In genomic region chr22:25162561-25162960, GRCh38 we compare ENCODE assay signal across 2 cellular contexts.
A peak's percentile ranks its signal among the peaks of the same experiment; 100 is the strongest.
TF ChIP-seq lines count a peak whose summit lies in the region.

No MANE protein-coding gene starts in this region.

TF ChIP-seq in HepG2, 621 proteins besides CTCF, POLR2A, EP300 and RAD21:
- TF ChIP-seq SMAD1 (CRISPR knock-in tag; IDR thresholded peaks at IDR 0.05; ENCODE audit: borderline replicate concordance, low read depth) = no peak
- TF ChIP-seq NR2C2 (CRISPR knock-in tag; IDR thresholded peaks at IDR 0.05; ENCODE audit: borderline replicate concordance) = no peak
- no peak for TF ChIP-seq ZBTB34 (CRISPR knock-in tag; IDR thresholded peaks at IDR 0.05)
- TF ChIP-seq ZNF615 (CRISPR knock-in tag; IDR thresholded peaks at IDR 0.05; ENCODE audit: borderline replicate concordance) = no peak
- TF ChIP-seq THAP8 (CRISPR knock-in tag; IDR thresholded peaks at IDR 0.05; ENCODE audit: borderline replicate concordance) = no peak
- TF ChIP-seq ZBTB40 (IDR thresholded peaks at IDR 0.05) = peak; percentile 88
- TF ChIP-seq ZBTB40 (CRISPR knock-in tag; IDR thresholded peaks at IDR 0.05) = peak; percentile 97

TF ChIP-seq in K562, 482 proteins besides CTCF, POLR2A, EP300 and RAD21:
- no peak for TF ChIP-seq MTF1 (CRISPR knock-in tag; IDR thresholded peaks at IDR 0.05; ENCODE audit: borderline replicate concordance)
- TF ChIP-seq NRF1 (conservative IDR thresholded peaks at IDR 0.05 in 1 of 2, IDR thresholded peaks at IDR 0.05 in 1 of 2) = no peak
- no peak for TF ChIP-seq HMGXB4 (CRISPR knock-in tag; IDR thresholded peaks at IDR 0.05)
- TF ChIP-seq ZBTB33 (CRISPR knock-in tag; IDR thresholded peaks at IDR 0.05) = no peak
- no peak for TF ChIP-seq TBL1XR1 (IDR thresholded peaks at IDR 0.05; ENCODE audit: low read length in 2 of 2)
- no peak for TF ChIP-seq THRA (IDR thresholded peaks at IDR 0.05)
- TF ChIP-seq ZBTB40 (IDR thresholded peaks at IDR 0.05) = peak; percentile 89
- peak; percentile 67 for TF ChIP-seq ZBTB40 (CRISPR knock-in tag; IDR thresholded peaks at IDR 0.05)
